In genomic region chr16:29678691-29679267, GRCh38 we compare ENCODE assay signal across 1 cellular context.
TF ChIP-seq lines count a peak whose summit lies in the region.

QPRT (plus strand) TSS chr16:29679180; CDS start chr16:29679198, 18 bp downstream.

TF ChIP-seq in GM12878, 131 proteins besides CTCF, POLR2A, EP300 and RAD21 (continued from another document):
- TF ChIP-seq REST (IDR thresholded peaks at IDR 0.05; ENCODE audit: low read depth, low read length) (no peak), RUNX3 (IDR thresholded peaks at IDR 0.05; ENCODE audit: low read length) (no peak), HDGF (IDR thresholded peaks at IDR 0.05) (peak; percentile 63; the same call in 1 of the 2 replicates), NFIC (IDR thresholded peaks at IDR 0.05; ENCODE audit: low read depth, low read length) (no peak), POLR2AphosphoS5 (IDR thresholded peaks at IDR 0.05; ENCODE audit: low read length) (peak; percentile 42; the same call in 1 of the 2 replicates), SREBF2 (IDR thresholded peaks at IDR 0.05; ENCODE audit: low read length) (no peak), HDAC2 (IDR thresholded peaks at IDR 0.05) (no peak), BRCA1 (IDR thresholded peaks at IDR 0.05; ENCODE audit: low read depth, low read length) (no peak), ASH2L (IDR thresholded peaks at IDR 0.05; ENCODE audit: borderline replicate concordance, low read depth) (no peak), CEBPB (IDR thresholded peaks at IDR 0.05; ENCODE audit: borderline replicate concordance in 1 of 2, low read depth in 2 of 2, low read length in 2 of 2) (no peak), ZBTB11 (CRISPR knock-in tag; IDR thresholded peaks at IDR 0.05) (no peak), PKNOX1 (IDR thresholded peaks at IDR 0.05) (peak; percentile 67), YBX1 (IDR thresholded peaks at IDR 0.05) (no peak), ZNF592 (IDR thresholded peaks at IDR 0.05) (no peak), RCOR1 (conservative IDR thresholded peaks at IDR 0.05; ENCODE audit: low read depth, low read length) (no peak)
